9 cellular contexts compared by ENCODE assay signal in the genomic region with DNA sequence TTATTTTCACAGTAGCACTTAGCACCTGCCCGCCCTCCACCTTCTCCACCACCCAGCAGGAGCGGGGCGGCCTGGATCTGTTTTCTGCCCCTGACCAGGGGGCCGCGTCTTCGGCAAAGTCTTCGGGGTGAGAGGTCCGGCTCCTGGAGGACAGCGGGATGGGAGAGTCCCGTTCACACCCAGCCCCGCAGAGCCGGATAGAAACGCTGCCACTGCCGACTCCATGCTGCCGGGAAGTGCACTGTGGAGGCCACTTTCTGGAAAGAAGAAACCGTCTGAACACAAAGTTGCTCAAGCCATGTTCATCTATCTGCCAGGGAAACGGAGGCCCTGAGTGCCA. TPM values are rescaled to one million over a fixed set of nuclear protein-coding genes. Genes with fewer than 3 reads are reported as not detected.
DNase-seq lines count a peak whose midpoint lies in the region; ATAC-seq and TF ChIP-seq lines count a peak whose summit lies in the region.
"Had no signal": no experiment of that assay in that cellular context is flagged by ENCODE, and none has a peak within 500 bp of the region (broad histone marks: within the 10 kb centered on the region; RNA-seq: fewer than 3 reads in every experiment).

No MANE protein-coding gene starts in this region.

- H3K27ac ChIP-seq in stomach smooth muscle (ENCODE audit: low read length): no peak overlapping the region
- H3K27ac ChIP-seq: BLaER1 treated with 17β-estradiol and CSF1 and Interleukin-3, amounts not matched to agents 10 nM and 100 nM had no signal

- no peaks in the 10 kb centered on the region for H3K27me3 ChIP-seq in stomach smooth muscle (ENCODE audit: control insufficient read depth in 1 of 2, insufficient read depth in 2 of 2, low read length in 2 of 2)

- H3K4me3 ChIP-seq in astrocyte of the spinal cord (ENCODE audit: low read depth, low read length) (peak overlapping the region; percentile 10), stomach smooth muscle (ENCODE audit: low read length in 2 of 2) (peak overlapping the region; percentile 58 to 74)
- H3K4me3 ChIP-seq: BLaER1 treated with 17β-estradiol and CSF1 and Interleukin-3, amounts not matched to agents 10 nM and 100 nM had no signal

- peaks cover 42% of the 10 kb centered on the region for H3K4me1 ChIP-seq in stomach smooth muscle (ENCODE audit: control insufficient read depth, insufficient read depth, low read length)
- H3K4me1 ChIP-seq: BLaER1 treated with 17β-estradiol and CSF1 and Interleukin-3, amounts not matched to agents 10 nM and 100 nM had no signal

- no peaks in the 10 kb centered on the region for H3K9me3 ChIP-seq in stomach smooth muscle (ENCODE audit: control insufficient read depth in 2 of 2, low read length in 2 of 2)

- DNase-seq in activated CD4-positive, alpha-beta T cell treated with anti-CD3 and anti-CD28 coated beads for 48 hours: peak; percentile 12
- DNase-seq in activated CD4-positive, alpha-beta T cell treated with anti-CD3 and anti-CD28 coated beads for 4 hours: no peak
- DNase-seq in astrocyte of the spinal cord (ENCODE audit: low read depth, low spot score) (no peak), left lobe of liver (ENCODE audit: low spot score) (peak; percentile 39), SHP77 (lab: John Stamatoyannopoulos, UW) (no peak), amniotic stem cell (lab: John Stamatoyannopoulos, UW) (no peak), SIG-M5 (lab: John Stamatoyannopoulos, UW) (no peak)

- H3K36me3 ChIP-seq in stomach smooth muscle (ENCODE audit: control insufficient read depth in 2 of 2, insufficient read depth in 2 of 2, low read length in 2 of 2): no peaks in the 10 kb centered on the region
- H3K36me3 ChIP-seq: BLaER1 treated with 17β-estradiol and CSF1 and Interleukin-3, amounts not matched to agents 10 nM and 100 nM had no signal

- peak overlapping the region; percentile 46 to 51 for H3K9ac ChIP-seq in stomach smooth muscle (ENCODE audit: low read length in 2 of 2)
- H3K9ac ChIP-seq: BLaER1 treated with 17β-estradiol and CSF1 and Interleukin-3, amounts not matched to agents 10 nM and 100 nM had no signal

- in situ Hi-C loops in astrocyte of the spinal cord (cut with HindIII; ENCODE audit: low sequenced_read_pairs): no loop called here

- TF ChIP-seq CTCF in astrocyte of the spinal cord (IDR thresholded peaks at IDR 0.05; ENCODE audit: low read depth, low read length): no peak

- peak; percentile 60 for ATAC-seq in left lobe of liver

RNA-seq across cellular contexts. Expression of a gene that starts 14.5 kb away (rescaled TPM):
- total RNA-seq in left lobe of liver: 0.48 TPM

Comparison
In these comparisons a context has a peak if more than half of its experiments do, and no peak if none do; other contexts are left out.
1. DNase-seq: peak in activated CD4-positive, alpha-beta T cell treated with anti-CD3 and anti-CD28 coated beads for 48 hours (single experiment) and left lobe of liver (single experiment); none in activated CD4-positive, alpha-beta T cell treated with anti-CD3 and anti-CD28 coated beads for 4 hours (0 of 2), astrocyte of the spinal cord (single experiment), SHP77 (0 of 2), amniotic stem cell (single experiment) and SIG-M5 (single experiment).